ENCODE assay signal across 1 cellular context in genomic region chr9:136784249-136784996, GRCh38.
TF ChIP-seq lines count a peak whose summit lies in the region.

No MANE protein-coding gene starts in this region.

TF ChIP-seq in HCT116, 20 proteins besides CTCF, POLR2A, EP300 and RAD21 (continued from another document):
- no peak for TF ChIP-seq TCF7L2 (IDR thresholded peaks at IDR 0.05; ENCODE audit: borderline replicate concordance, extremely low read depth, insufficient read depth, insufficient read length)
- TF ChIP-seq POLR2AphosphoS5 (IDR thresholded peaks at IDR 0.05; ENCODE audit: low read depth, low read length) = no peak
- TF ChIP-seq SP1 (IDR thresholded peaks at IDR 0.05; ENCODE audit: low read depth) = no peak
- TF ChIP-seq REST (IDR thresholded peaks at IDR 0.05; ENCODE audit: low read depth) = no peak
- no peak for TF ChIP-seq ELF1 (IDR thresholded peaks at IDR 0.05; ENCODE audit: borderline replicate concordance, low read depth)
